In genomic region chr15:98177950-98178848, GRCh38 we compare ENCODE assay signal across 8 cellular contexts.
DNase-seq lines count a peak whose midpoint lies in the region; ATAC-seq and TF ChIP-seq lines count a peak whose summit lies in the region.

No MANE protein-coding gene starts in this region.

- no peak overlapping the region for H3K27ac Mint-ChIP-seq in activated naive CD8-positive, alpha-beta T cell treated with anti-CD3 and anti-CD28 coated beads for 36 hours

- intact Hi-C loops in psoas muscle (cut with DNase I) = loop anchor here (5.0 kb wide), 3 partner anchors 96 to 276 kb away; no protein-coding TSS in a partner anchor

- H3K4me3 ChIP-seq in cardiac muscle cell = no peak overlapping the region
- H3K4me3 ChIP-seq in psoas muscle = no peak overlapping the region

- TF ChIP-seq CTCF in GM12872 (IDR thresholded peaks at IDR 0.05; ENCODE audit: insufficient read depth, low read depth, low read length) = peak; percentile 54
- TF ChIP-seq CTCF in cardiac muscle cell (IDR thresholded peaks at IDR 0.05; ENCODE audit: low read depth, low read length) = peak; percentile 57
- peak; percentile 55 for TF ChIP-seq CTCF in psoas muscle (IDR thresholded peaks at IDR 0.05)

- no peaks in the 10 kb centered on the region for H3K36me3 Mint-ChIP-seq in activated naive CD8-positive, alpha-beta T cell treated with anti-CD3 and anti-CD28 coated beads for 36 hours

- ATAC-seq in HG03354 (IDR thresholded peaks at IDR 0.05; ENCODE audit: poor library complexity, severe bottlenecking, unreplicated experiment) = peak; percentile 88
- peak in 3 of 4 donors; percentile 68 to 73 (median 71) for ATAC-seq in psoas muscle

- no peaks in the 10 kb centered on the region for H3K9me3 Mint-ChIP-seq in activated naive CD8-positive, alpha-beta T cell treated with anti-CD3 and anti-CD28 coated beads for 36 hours

- peak; percentile 85 for DNase-seq in AG08395 (ENCODE audit: low spot score)
- peak; percentile 15 for DNase-seq in NK-92 (lab: John Stamatoyannopoulos, UW; ENCODE audit: unreplicated experiment)
- DNase-seq in activated naive CD8-positive, alpha-beta T cell treated with anti-CD3 and anti-CD28 coated beads for 36 hours = peak; percentile 11
- DNase-seq in cardiac muscle cell (ENCODE audit: low read depth in 1 of 2, low spot score in 1 of 2) = peak; percentile 66 to 79
- DNase-seq in psoas muscle = no peak
- no peak for DNase-seq in NCI-H446 treated with DMSO at 0.1 percent for 48 hours (lab: John Stamatoyannopoulos, UW)

- no peaks in the 10 kb centered on the region for H3K9me3 ChIP-seq in cardiac muscle cell (ENCODE audit: low read depth)
- no peaks in the 10 kb centered on the region for H3K9me3 ChIP-seq in psoas muscle

- H3K4me3 Mint-ChIP-seq in activated naive CD8-positive, alpha-beta T cell treated with anti-CD3 and anti-CD28 coated beads for 36 hours = no peak overlapping the region

- H3K27me3 ChIP-seq in cardiac muscle cell (no peaks in the 10 kb centered on the region), psoas muscle (ENCODE audit: insufficient read depth in 3 of 3, low read length in 2 of 3) (peaks cover 2 to 18% (median 3%) of the 10 kb centered on the region in 3 donors)

- H3K36me3 ChIP-seq in cardiac muscle cell (no peaks in the 10 kb centered on the region), psoas muscle (ENCODE audit: insufficient read depth in 1 of 2, low read depth in 1 of 2) (no peaks in the 10 kb centered on the region)

- no peaks in the 10 kb centered on the region for H3K4me1 ChIP-seq in cardiac muscle cell (ENCODE audit: low read depth)
- no peaks in the 10 kb centered on the region for H3K4me1 ChIP-seq in psoas muscle

- peaks cover 3% of the 10 kb centered on the region for H3K4me1 Mint-ChIP-seq in activated naive CD8-positive, alpha-beta T cell treated with anti-CD3 and anti-CD28 coated beads for 36 hours

- H3K27me3 Mint-ChIP-seq in activated naive CD8-positive, alpha-beta T cell treated with anti-CD3 and anti-CD28 coated beads for 36 hours = peaks cover 31% of the 10 kb centered on the region

- no peak overlapping the region for H3K27ac ChIP-seq in cardiac muscle cell
- H3K27ac ChIP-seq in psoas muscle = no peak overlapping the region

- 7 to 11% (median 7%) methylated on average over 13 of the region's 13 CpGs for WGBS in psoas muscle, 3 donors

Comparison
In these comparisons a context has a peak if more than half of its experiments do, and no peak if none do; other contexts are left out.
1. DNase-seq: peak in AG08395 (single experiment), NK-92 (single experiment), activated naive CD8-positive, alpha-beta T cell treated with anti-CD3 and anti-CD28 coated beads for 36 hours (single experiment) and cardiac muscle cell (2 of 2); none in psoas muscle (0 of 2) and NCI-H446 treated with DMSO at 0.1 percent for 48 hours (single experiment).
2. Peak in every context shown above with its lines, with median percentiles within 50 percentile points of each other: CTCF ChIP-seq.